ENCODE assay signal across 3 cellular contexts in genomic region chr12:14521822-14522221, GRCh38.
TF ChIP-seq lines count a peak whose summit lies in the region.

No MANE protein-coding gene starts in this region.

TF ChIP-seq in HepG2, 621 proteins besides CTCF, POLR2A, EP300 and RAD21:
- no peak for TF ChIP-seq KLF11 (CRISPR knock-in tag; IDR thresholded peaks at IDR 0.05)
- TF ChIP-seq HMG20A (CRISPR knock-in tag; IDR thresholded peaks at IDR 0.05; ENCODE audit: borderline replicate concordance): no peak
- TF ChIP-seq TARDBP (CRISPR knock-in tag; IDR thresholded peaks at IDR 0.05): no peak
- no peak for TF ChIP-seq ZNF280D (CRISPR knock-in tag; IDR thresholded peaks at IDR 0.05)
- no peak for TF ChIP-seq ZNF275 (CRISPR knock-in tag; IDR thresholded peaks at IDR 0.05; ENCODE audit: borderline replicate concordance)
- TF ChIP-seq ZFP82 (CRISPR knock-in tag; IDR thresholded peaks at IDR 0.05; ENCODE audit: borderline replicate concordance): no peak
- peak; percentile 81; the same call in 1 of the 2 replicates for TF ChIP-seq ZNF160 (CRISPR knock-in tag; IDR thresholded peaks at IDR 0.05)
- no peak for TF ChIP-seq ZNF34 (CRISPR knock-in tag; IDR thresholded peaks at IDR 0.05; ENCODE audit: borderline replicate concordance)

TF ChIP-seq in HEK293, 187 proteins besides CTCF, POLR2A, EP300 and RAD21:
- TF ChIP-seq ZNF639 (tag by site-specific recombination; IDR thresholded peaks at IDR 0.05) (no peak), SETDB1 (IDR thresholded peaks at IDR 0.05; ENCODE audit: insufficient read length, low read length) (peak; percentile 71)

TF ChIP-seq in K562, 482 proteins besides CTCF, POLR2A, EP300 and RAD21:
- TF ChIP-seq TRIM28 (IDR thresholded peaks at IDR 0.05) (peak; percentile 51; the same call in 1 of the 2 replicates), ARID3A (IDR thresholded peaks at IDR 0.05; ENCODE audit: borderline replicate concordance, low read depth, low read length) (no peak)
